In the genomic region with DNA sequence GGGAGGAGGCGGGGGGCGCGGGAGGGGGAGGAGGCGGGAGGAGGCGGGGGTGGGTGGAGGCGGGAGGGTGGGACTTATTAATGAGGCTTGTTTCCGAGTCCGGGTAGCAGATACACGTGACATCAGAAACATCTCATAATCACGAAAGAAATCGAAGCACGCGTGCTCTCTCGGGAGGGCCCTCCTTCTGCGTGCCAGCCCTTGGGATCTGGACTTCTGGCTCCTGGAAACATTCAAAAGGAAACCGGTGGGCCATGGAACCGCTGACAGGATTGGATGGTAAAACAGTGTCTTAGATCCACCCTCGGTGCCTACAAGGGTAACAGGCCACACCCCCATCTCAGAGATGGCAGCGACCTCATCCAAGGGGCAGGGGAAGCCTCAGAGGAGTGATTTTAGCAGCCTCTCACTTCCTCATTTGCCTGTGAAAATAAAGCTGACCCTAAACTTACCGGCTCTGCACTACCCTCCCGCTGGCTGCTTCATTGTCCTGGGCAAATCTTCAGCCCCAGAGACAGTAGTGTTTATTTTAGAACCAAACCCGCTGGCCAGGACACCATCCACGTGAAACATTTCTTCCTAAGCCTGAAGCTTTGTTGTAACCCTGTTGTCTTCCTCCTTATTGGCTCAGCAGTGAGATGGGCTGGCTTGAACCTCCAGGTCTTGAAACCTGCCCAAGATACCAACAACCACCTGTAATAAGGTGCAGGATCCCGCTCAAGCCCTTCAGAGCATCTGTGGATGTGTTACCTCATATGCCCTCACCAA, we compare ENCODE assay signal across 9 cellular contexts.
DNase-seq lines count a peak whose midpoint lies in the region; ATAC-seq, FAIRE-seq and TF ChIP-seq lines count a peak whose summit lies in the region.
"Had no signal": no experiment of that assay in that cellular context is flagged by ENCODE, and none has a peak within 500 bp of the region (broad histone marks: within the 10 kb centered on the region; RNA-seq: fewer than 3 reads in every experiment).

No MANE protein-coding gene starts in this region.

- DNase-seq in BJ (ENCODE audit: low read depth) (no peak), GM19239 (ENCODE audit: insufficient read length, low spot score) (peak; percentile 72), OCI-LY7 (ENCODE audit: low spot score) (peak; percentile 95), activated T-helper 1 cell treated with Interleukin-2 at 50 U/mL for 16 hours (ENCODE audit: low read depth) (peak; percentile 22), fibroblast of the aortic adventitia (ENCODE audit: low read depth) (peak; percentile 82), superior temporal gyrus (ENCODE audit: extremely low spot score) (peak; percentile 84)

- peak overlapping the region; percentile 93 for H3K4me2 ChIP-seq in OCI-LY7 (ENCODE audit: low read length)

- H3K79me2 ChIP-seq in OCI-LY7 (ENCODE audit: insufficient read depth, low read depth, low read length): no peaks in the 10 kb centered on the region

- POLR2A ChIA-PET in BJ (lab: Charles Lee) (no interaction called here), OCI-LY7 (lab: Charles Lee) (interaction anchor here (0.7 to 1.5 kb wide), 2 partner anchors 11 to 15 kb away, joined by 3 read pairs; no protein-coding TSS in a partner anchor)

- ATAC-seq in HG03460 (IDR thresholded peaks at IDR 0.05; ENCODE audit: unreplicated experiment): peak; percentile 92

- H3K4me1 ChIP-seq in OCI-LY7 (ENCODE audit: insufficient read depth, low read length, poor library complexity, severe bottlenecking): peaks cover 57% of the 10 kb centered on the region
- H3K4me1 ChIP-seq in neuron (ENCODE audit: insufficient read depth, low read length): peaks cover 61% of the 10 kb centered on the region

- H3K9me2 ChIP-seq in OCI-LY7 (ENCODE audit: insufficient read depth, low read length): no peaks in the 10 kb centered on the region

- intact Hi-C loops in OCI-LY7 (cut with micrococcal nuclease; ENCODE audit: unreplicated experiment): loop anchor here (2.0 to 10.0 kb wide), 6 partner anchors 231 to 779 kb away; a partner anchor contains a TSS

- FAIRE-seq in GM19239 (lab: Jason Lieb, UNC): no peak
- FAIRE-seq: TTC549 had no signal

- H3K36me3 ChIP-seq in BJ (ENCODE audit: control insufficient read depth, insufficient read depth, low read length) (no peaks in the 10 kb centered on the region), OCI-LY7 (ENCODE audit: insufficient read depth, low read length) (no peaks in the 10 kb centered on the region), neuron (ENCODE audit: insufficient read depth, low read length) (no peaks in the 10 kb centered on the region)

- no TSS peak for BruUV-seq in OCI-LY7 (replicated peaks; lab: Mats Ljungman, UMichigan)

- peak overlapping the region; percentile 84 for H3K27ac ChIP-seq in OCI-LY7 (ENCODE audit: low read depth, low read length, poor library complexity, severe bottlenecking)

- H3K9me3 ChIP-seq in OCI-LY7 (ENCODE audit: low read length) (no peaks in the 10 kb centered on the region), neuron (ENCODE audit: low read length) (no peaks in the 10 kb centered on the region)

- TF ChIP-seq CTCF in BJ (IDR thresholded peaks at IDR 0.05; ENCODE audit: insufficient read depth, low read depth, low read length) (no peak), OCI-LY7 (conservative IDR thresholded peaks at IDR 0.05; ENCODE audit: low read length) (no peak), fibroblast of the aortic adventitia (IDR thresholded peaks at IDR 0.05; ENCODE audit: insufficient read depth, low read length) (no peak)

- CTCF ChIA-PET in BJ (lab: Yijun Ruan, JAX) (interaction anchor here (1.0 kb wide), 1 partner anchor 19 kb away, joined by 3 read pairs; no protein-coding TSS in a partner anchor), OCI-LY7 (lab: Charles Lee; ENCODE audit: unreplicated experiment) (no interaction called here)

- no peaks in the 10 kb centered on the region for H4K20me1 ChIP-seq in OCI-LY7 (ENCODE audit: insufficient read depth, low read length)

- H2AFZ ChIP-seq in OCI-LY7 (ENCODE audit: low read length): peak overlapping the region; percentile 93
- H2AFZ ChIP-seq in neuron (ENCODE audit: low read depth, low read length): no peak overlapping the region

- peak overlapping the region; percentile 35 for H3K4me3 ChIP-seq in BJ (ENCODE audit: low read depth, low read length)
- H3K4me3 ChIP-seq in OCI-LY7 (ENCODE audit: low read depth, low read length, poor library complexity, severe bottlenecking): peak overlapping the region; percentile 66
- peak overlapping the region; percentile 54 for H3K4me3 ChIP-seq in fibroblast of the aortic adventitia (ENCODE audit: low read depth, low read length)
- peak overlapping the region; percentile 43 for H3K4me3 ChIP-seq in neuron (ENCODE audit: low read length)

- peaks cover 4% of the 10 kb centered on the region; the same call in 1 of the 2 replicates for H3K27me3 ChIP-seq in BJ (ENCODE audit: control insufficient read depth, insufficient read depth, low read length)
- H3K27me3 ChIP-seq in neuron (ENCODE audit: insufficient read depth, low read length): no peaks in the 10 kb centered on the region
